Comparison of ENCODE assay signal across 13 cellular contexts in genomic region chr2:86675611-86676015, GRCh38. TPM values are rescaled to one million over a fixed set of nuclear protein-coding genes. Genes with fewer than 3 reads are reported as not detected.
DNase-seq lines count a peak whose midpoint lies in the region; ATAC-seq and TF ChIP-seq lines count a peak whose summit lies in the region.
"Had no signal": no experiment of that assay in that cellular context is flagged by ENCODE, and none has a peak within 500 bp of the region (broad histone marks: within the 10 kb centered on the region; RNA-seq: fewer than 3 reads in every experiment).

No MANE protein-coding gene starts in this region.

- TF ChIP-seq EP300 in Ishikawa (IDR thresholded peaks at IDR 0.05; ENCODE audit: borderline replicate concordance) = no peak

- ATAC-seq in left colon (peak; percentile 84), GM18511 (IDR thresholded peaks at IDR 0.05; ENCODE audit: unreplicated experiment) (no peak), GM18867 (IDR thresholded peaks at IDR 0.05; ENCODE audit: unreplicated experiment) (no peak)
- ATAC-seq: right cardiac atrium had no signal

- peak; percentile 38 for TF ChIP-seq RAD21 in Ishikawa (IDR thresholded peaks at IDR 0.05; ENCODE audit: low read depth)

- DNase-seq in DMS53 treated with DMSO at 0.1 percent for 48 hours (lab: John Stamatoyannopoulos, UW; ENCODE audit: unreplicated experiment) = peak; percentile 66
- DNase-seq in left colon = peak; percentile 23 to 32
- DNase-seq in DMS79 (lab: John Stamatoyannopoulos, UW) = no peak
- DNase-seq in retina = no peak
- DNase-seq: activated naive CD4-positive, alpha-beta T cell treated with anti-CD3 and anti-CD28 coated beads, Interleukin-2, amount 50 U/mL, for 16 hours; glutamatergic neuron; IMR-90; right cardiac atrium had no signal

- H3K27ac ChIP-seq in VCaP = peak overlapping the region; percentile 72
- H3K27ac ChIP-seq: SK-N-MC had no signal

- peak; percentile 43; the same call in 1 of the 2 replicates for TF ChIP-seq CTCF in VCaP (conservative IDR thresholded peaks at IDR 0.05)

- intact Hi-C loops in left colon (cut with DNase I, micrococcal nuclease) = no loop called here

TF ChIP-seq in Ishikawa, 13 proteins besides CTCF, POLR2A, EP300 and RAD21:
- no peak for TF ChIP-seq NFIC (IDR thresholded peaks at IDR 0.05)
- no peak for TF ChIP-seq CREB1 (IDR thresholded peaks at IDR 0.05; ENCODE audit: low read depth)
- no peak for TF ChIP-seq CEBPB (IDR thresholded peaks at IDR 0.05)
- TF ChIP-seq, protein P1, sequence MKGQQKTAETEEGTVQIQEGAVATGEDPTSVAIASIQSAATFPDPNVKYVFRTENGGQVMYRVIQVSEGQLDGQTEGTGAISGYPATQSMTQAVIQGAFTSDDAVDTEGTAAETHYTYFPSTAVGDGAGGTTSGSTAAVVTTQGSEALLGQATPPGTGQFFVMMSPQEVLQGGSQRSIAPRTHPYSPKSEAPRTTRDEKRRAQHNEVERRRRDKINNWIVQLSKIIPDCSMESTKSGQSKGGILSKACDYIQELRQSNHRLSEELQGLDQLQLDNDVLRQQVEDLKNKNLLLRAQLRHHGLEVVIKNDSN (IDR thresholded peaks at IDR 0.05) = no peak
- TF ChIP-seq MAX (IDR thresholded peaks at IDR 0.05) = no peak
- TF ChIP-seq ZBTB7A (IDR thresholded peaks at IDR 0.05; ENCODE audit: low read depth) = no peak
- no peak for TF ChIP-seq TCF12 (IDR thresholded peaks at IDR 0.05; ENCODE audit: low read depth)
- no peak for TF ChIP-seq TAF1 (IDR thresholded peaks at IDR 0.05; ENCODE audit: low read depth)
- no peak for TF ChIP-seq YY1 (IDR thresholded peaks at IDR 0.05; ENCODE audit: low read depth)
- TF ChIP-seq TEAD4 (IDR thresholded peaks at IDR 0.05) = no peak
- TF ChIP-seq EGR1 (IDR thresholded peaks at IDR 0.05) = no peak
- TF ChIP-seq, protein P2, sequence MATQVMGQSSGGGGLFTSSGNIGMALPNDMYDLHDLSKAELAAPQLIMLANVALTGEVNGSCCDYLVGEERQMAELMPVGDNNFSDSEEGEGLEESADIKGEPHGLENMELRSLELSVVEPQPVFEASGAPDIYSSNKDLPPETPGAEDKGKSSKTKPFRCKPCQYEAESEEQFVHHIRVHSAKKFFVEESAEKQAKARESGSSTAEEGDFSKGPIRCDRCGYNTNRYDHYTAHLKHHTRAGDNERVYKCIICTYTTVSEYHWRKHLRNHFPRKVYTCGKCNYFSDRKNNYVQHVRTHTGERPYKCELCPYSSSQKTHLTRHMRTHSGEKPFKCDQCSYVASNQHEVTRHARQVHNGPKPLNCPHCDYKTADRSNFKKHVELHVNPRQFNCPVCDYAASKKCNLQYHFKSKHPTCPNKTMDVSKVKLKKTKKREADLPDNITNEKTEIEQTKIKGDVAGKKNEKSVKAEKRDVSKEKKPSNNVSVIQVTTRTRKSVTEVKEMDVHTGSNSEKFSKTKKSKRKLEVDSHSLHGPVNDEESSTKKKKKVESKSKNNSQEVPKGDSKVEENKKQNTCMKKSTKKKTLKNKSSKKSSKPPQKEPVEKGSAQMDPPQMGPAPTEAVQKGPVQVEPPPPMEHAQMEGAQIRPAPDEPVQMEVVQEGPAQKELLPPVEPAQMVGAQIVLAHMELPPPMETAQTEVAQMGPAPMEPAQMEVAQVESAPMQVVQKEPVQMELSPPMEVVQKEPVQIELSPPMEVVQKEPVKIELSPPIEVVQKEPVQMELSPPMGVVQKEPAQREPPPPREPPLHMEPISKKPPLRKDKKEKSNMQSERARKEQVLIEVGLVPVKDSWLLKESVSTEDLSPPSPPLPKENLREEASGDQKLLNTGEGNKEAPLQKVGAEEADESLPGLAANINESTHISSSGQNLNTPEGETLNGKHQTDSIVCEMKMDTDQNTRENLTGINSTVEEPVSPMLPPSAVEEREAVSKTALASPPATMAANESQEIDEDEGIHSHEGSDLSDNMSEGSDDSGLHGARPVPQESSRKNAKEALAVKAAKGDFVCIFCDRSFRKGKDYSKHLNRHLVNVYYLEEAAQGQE (IDR thresholded peaks at IDR 0.05; ENCODE audit: low read depth) = no peak
- no peak for TF ChIP-seq FOXM1 (IDR thresholded peaks at IDR 0.05; ENCODE audit: borderline replicate concordance, low read depth)
TF ChIP-seq in Ishikawa: peak in this region for 0.

RNA-seq across cellular contexts. Expression of gene RMND5A, which starts 44.5 kb away (rescaled TPM):
- 10 to 100 TPM; 64.0 to 77.8 TPM for total RNA-seq in left colon

RNA-seq across cellular contexts. Expression of gene RNF103, which starts 51.9 kb away (rescaled TPM):
- 10 to 100 TPM; 72.3 to 74.2 TPM for total RNA-seq in left colon

Comparison
In these comparisons a context has a peak if more than half of its experiments do, and no peak if none do; other contexts are left out.
1. DNase-seq: peak in DMS53 treated with DMSO at 0.1 percent for 48 hours (single experiment) and left colon (2 of 2); none in DMS79 (single experiment) and retina (single experiment).